ENCODE assay signal across 14 cellular contexts in the genomic region with DNA sequence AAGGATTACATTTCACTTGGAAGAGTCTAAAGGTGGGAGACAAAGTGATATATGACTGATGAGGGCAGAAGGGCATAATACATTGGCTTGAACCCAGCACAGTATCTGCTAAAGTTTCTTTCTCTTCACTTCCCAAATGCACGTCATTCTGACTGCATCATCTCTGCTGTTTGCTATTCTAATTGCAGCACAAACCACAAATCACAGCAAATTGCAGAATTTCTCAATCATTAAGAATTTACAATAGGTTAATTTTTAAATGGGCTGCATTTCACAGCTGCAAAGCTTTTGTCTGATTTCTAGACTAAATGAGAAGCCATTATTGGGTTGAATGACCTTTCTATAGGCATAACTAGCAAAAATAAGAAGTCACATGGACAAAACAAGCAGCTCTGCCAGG.
"Had no signal": no experiment of that assay in that cellular context is flagged by ENCODE, and none has a peak within 500 bp of the region (broad histone marks: within the 10 kb centered on the region; RNA-seq: fewer than 3 reads in every experiment).

No MANE protein-coding gene starts in this region.

- ATAC-seq: activated CD8-positive, alpha-beta T cell treated with anti-CD3 and anti-CD28 coated beads, Interleukin-2, amount 10 ng/mL, durations not matched to agents 7 days and 5 days; left cardiac atrium; WTC11 had no signal

- DNase-seq: activated CD4-positive, alpha-beta T cell treated with anti-CD3 and anti-CD28 coated beads for 48 hours; activated CD8-positive, alpha-beta memory T cell treated with anti-CD3 and anti-CD28 coated beads, Interleukin-2, amount 50 U/mL, for 48 hours; activated CD8-positive, alpha-beta T cell treated with anti-CD3 and anti-CD28 coated beads, Interleukin-2, amount 10 ng/mL, durations not matched to agents 7 days and 5 days; activated naive CD4-positive, alpha-beta T cell; colonic mucosa; left cardiac atrium; naive B cell; stimulated activated CD4-positive, alpha-beta T cell treated with anti-CD3 and anti-CD28 coated beads, Interleukin-15, amount 100 ng/mL, for 24 hours; stimulated activated CD4-positive, alpha-beta T cell treated with anti-CD3 and anti-CD28 coated beads, Interleukin-4, amount 100 ng/mL, for 24 hours; testis had no signal

- H3K4me3 ChIP-seq: ascending aorta, cardiac muscle cell, colonic mucosa, hepatocyte, testis had no signal
